14 cellular contexts compared by ENCODE assay signal in the genomic region with DNA sequence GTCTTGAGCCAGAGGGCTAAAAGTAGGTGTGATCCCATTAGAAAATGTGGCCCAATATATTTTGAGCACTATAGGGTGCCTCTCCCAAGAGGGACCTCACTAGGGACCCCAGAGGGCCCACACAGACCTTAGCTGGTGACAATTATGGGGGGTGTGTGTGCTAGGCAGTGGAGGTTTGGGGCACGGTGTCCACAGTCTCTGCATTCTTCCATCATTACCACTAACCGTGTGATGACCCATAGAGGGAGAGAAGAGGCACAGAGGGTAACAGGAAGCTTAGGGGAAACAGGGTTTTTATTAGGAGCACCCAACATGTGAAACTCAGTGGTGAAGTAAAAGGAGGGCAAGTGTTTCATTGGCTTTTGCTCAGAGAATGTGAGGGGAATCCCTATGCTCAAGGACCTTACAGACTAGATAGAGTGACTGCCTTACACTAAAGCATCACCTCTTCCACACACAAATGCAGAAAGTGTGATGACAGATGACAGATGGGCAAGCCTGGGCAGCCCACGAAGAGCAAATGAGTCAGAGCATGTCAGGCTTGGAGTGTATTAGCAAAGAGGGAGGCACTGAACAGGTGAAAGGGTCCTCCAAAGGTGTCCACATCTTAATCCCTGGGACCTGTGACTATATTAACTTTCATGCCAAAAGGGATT. TPM values are rescaled to one million over a fixed set of nuclear protein-coding genes. Genes with fewer than 3 reads are reported as not detected.
A peak's percentile ranks its signal among the peaks of the same experiment; 100 is the strongest.
DNase-seq lines count a peak whose midpoint lies in the region; ATAC-seq and TF ChIP-seq lines count a peak whose summit lies in the region.
"Had no signal": no experiment of that assay in that cellular context is flagged by ENCODE, and none has a peak within 500 bp of the region (broad histone marks: within the 10 kb centered on the region; RNA-seq: fewer than 3 reads in every experiment).

No MANE protein-coding gene starts in this region.

- H3K4me3 Mint-ChIP-seq in mesothelial cell of epicardium = no peak overlapping the region
- H3K4me3 Mint-ChIP-seq: nephron had no signal

- no peaks in the 10 kb centered on the region for H3K9me3 Mint-ChIP-seq in mesothelial cell of epicardium

- H3K27me3 Mint-ChIP-seq in mesothelial cell of epicardium (ENCODE audit: low read depth) = peaks cover 4% of the 10 kb centered on the region

- DNase-seq in epithelial cell of esophagus (ENCODE audit: low read depth) = peak; percentile 94
- DNase-seq in GDM1 (lab: John Stamatoyannopoulos, UW) = no peak
- no peak for DNase-seq in SIG-M5 (lab: John Stamatoyannopoulos, UW)
- no peak for DNase-seq in mesothelial cell of epicardium (ENCODE audit: low spot score in 2 of 2, unreplicated experiment in 2 of 2)
- DNase-seq in NCI-H1048 (lab: John Stamatoyannopoulos, UW) = no peak
- DNase-seq: left cardiac atrium had no signal

- no peak for TF ChIP-seq CTCF in epithelial cell of esophagus (IDR thresholded peaks at IDR 0.05; ENCODE audit: insufficient read depth, low read depth, low read length, missing control alignments)
- TF ChIP-seq CTCF in mesothelial cell of epicardium (IDR thresholded peaks at IDR 0.05; ENCODE audit: unreplicated experiment) = no peak

- peak; percentile 82 for ATAC-seq in GM18511 (IDR thresholded peaks at IDR 0.05; ENCODE audit: unreplicated experiment)
- ATAC-seq in GM19395 (IDR thresholded peaks at IDR 0.05; ENCODE audit: unreplicated experiment) = peak; percentile 74
- ATAC-seq in HG03521 (IDR thresholded peaks at IDR 0.05; ENCODE audit: unreplicated experiment) = peak; percentile 54
- ATAC-seq: left cardiac atrium had no signal

- no peak overlapping the region for H3K27ac Mint-ChIP-seq in mesothelial cell of epicardium
- H3K27ac Mint-ChIP-seq: nephron had no signal

- H3K4me1 Mint-ChIP-seq in mesothelial cell of epicardium = no peaks in the 10 kb centered on the region
- H3K4me1 Mint-ChIP-seq: nephron had no signal

- peaks cover 2% of the 10 kb centered on the region for H3K36me3 Mint-ChIP-seq in mesothelial cell of epicardium

- no peak overlapping the region for H3K4me3 ChIP-seq in epithelial cell of esophagus (ENCODE audit: low read length)
- H3K4me3 ChIP-seq: BLaER1 treated with 17β-estradiol and CSF1 and Interleukin-3, amounts not matched to agents 10 nM and 100 nM; vagina had no signal

RNA-seq across cellular contexts. Expression of gene ACTL7A, which starts 2.5 kb away (rescaled TPM):
- total RNA-seq in mesothelial cell of epicardium = not detected in 3 replicates
- total RNA-seq: cerebellum, left cardiac atrium, skeletal muscle tissue, vagina had no signal

RNA-seq across cellular contexts. Expression of gene ACTL7B, which starts 3.8 kb away (rescaled TPM):
- 0.13 to 0.16 TPM in 2 of 3 replicates, not detected in the other for total RNA-seq in mesothelial cell of epicardium
- total RNA-seq: cerebellum, left cardiac atrium, skeletal muscle tissue, vagina had no signal
